ENCODE assay signal across 30 cellular contexts in genomic region chr6:112013051-112013450, GRCh38. TPM values are rescaled to one million over a fixed set of nuclear protein-coding genes. Genes with fewer than 3 reads are reported as not detected.
"Had no signal": no experiment of that assay in that cellular context is flagged by ENCODE, and none has a peak within 500 bp of the region (broad histone marks: within the 10 kb centered on the region; RNA-seq: fewer than 3 reads in every experiment).

No MANE protein-coding gene starts in this region.

- H3K27ac Mint-ChIP-seq: activated CD8-positive, alpha-beta T cell treated with anti-CD3 and anti-CD28 coated beads, Interleukin-2, amount 10 ng/mL, durations not matched to agents 7 days and 5 days; activated T-helper 1 cell treated with anti-CD3 and anti-CD28 coated beads, Interleukin-12 subunit alpha, Interleukin-12 subunit beta, Interleukin-2, Interleukin-4 antibody, amounts not matched to agents 30 ng/mL and 10 ng/mL and 1 ng/mL, durations not matched to agents 14 hours and 24 hours and 36 hours; brain had no signal

- H3K9me3 ChIP-seq: ascending aorta, SJCRH30, SK-N-SH had no signal

- ATAC-seq: activated CD4-positive, CD25-positive, alpha-beta regulatory T cell treated with anti-CD3 and anti-CD28 coated beads, Interleukin-2, amount 50 U/mL, for 24 hours; activated CD8-positive, alpha-beta T cell treated with anti-CD3 and anti-CD28 coated beads, Interleukin-2, amount 10 ng/mL, durations not matched to agents 7 days and 5 days; Panc1; Right ventricle myocardium inferior had no signal

- H3K36me3 ChIP-seq: ascending aorta, SJCRH30, WERI-Rb-1 had no signal

- DNase-seq: activated CD4-positive, alpha-beta T cell treated with anti-CD3 and anti-CD28 coated beads for 48 hours; activated CD4-positive, alpha-beta T cell treated with anti-CD3 and anti-CD28 coated beads, Interleukin-2, amount 50 U/mL, for 4 hours; activated CD8-positive, alpha-beta memory T cell treated with anti-CD3 and anti-CD28 coated beads, Interleukin-2, amount 50 U/mL, for 48 hours; activated CD8-positive, alpha-beta T cell treated with anti-CD3 and anti-CD28 coated beads, Interleukin-2, amount 10 ng/mL, durations not matched to agents 7 days and 5 days; activated effector memory CD4-positive, alpha-beta T cell treated with Interleukin-2 at 50 U/mL for 16 hours; activated naive CD4-positive, alpha-beta T cell treated with Interleukin-2 at 50 U/mL for 16 hours; activated T-cell treated with anti-CD3 and anti-CD28 coated beads, Interleukin-2, amount 50 U/mL, for 1 hour; amniotic stem cell; Kasumi-1; NCI-H1105 treated with DMSO at 0.1 percent for 48 hours; NCI-H1436 treated with DMSO at 0.1 percent for 48 hours; NCI-H187; NCI-H2081; NCI-H510A treated with DMSO at 0.1 percent for 48 hours; NCI-H69; NK-92 treated with Interleukin-12 subunit alpha and Interleukin-12 subunit beta, amount 100 ng/mL, for 24 hours; OCI-M1; RPMI8226; SJCRH30; SK-N-SH; T-helper 1 cell; WERI-Rb-1 had no signal

- H3K4me3 ChIP-seq: ascending aorta, SJCRH30 had no signal

- H3K9me3 Mint-ChIP-seq: activated T-helper 1 cell treated with anti-CD3 and anti-CD28 coated beads, Interleukin-12 subunit alpha, Interleukin-12 subunit beta, Interleukin-2, Interleukin-4 antibody, amounts not matched to agents 30 ng/mL and 10 ng/mL and 1 ng/mL, durations not matched to agents 14 hours and 24 hours and 36 hours; brain; central memory CD8-positive, alpha-beta T cell had no signal

- H3K27ac ChIP-seq: SJCRH30, WERI-Rb-1 had no signal

- H3K27me3 ChIP-seq: ascending aorta, SJCRH30 had no signal

- H3K4me2 ChIP-seq: SK-N-SH had no signal

- H3K4me3 Mint-ChIP-seq: activated CD8-positive, alpha-beta T cell treated with anti-CD3 and anti-CD28 coated beads, Interleukin-2, amount 10 ng/mL, durations not matched to agents 7 days and 5 days; activated T-helper 1 cell treated with anti-CD3 and anti-CD28 coated beads, Interleukin-12 subunit alpha, Interleukin-12 subunit beta, Interleukin-2, Interleukin-4 antibody, amounts not matched to agents 30 ng/mL and 10 ng/mL and 1 ng/mL, durations not matched to agents 14 hours and 24 hours and 36 hours; brain; central memory CD8-positive, alpha-beta T cell had no signal

- H3K27me3 Mint-ChIP-seq: brain; central memory CD8-positive, alpha-beta T cell had no signal

- H3K36me3 Mint-ChIP-seq: brain had no signal

RNA-seq across cellular contexts. Expression of gene CCN6, which starts 40.9 kb away (rescaled TPM):
- total RNA-seq: activated CD8-positive, alpha-beta T cell treated with anti-CD3 and anti-CD28 coated beads, Interleukin-2, amount 10 ng/mL, durations not matched to agents 7 days and 5 days; activated T-helper 1 cell treated with anti-CD3 and anti-CD28 coated beads, Interleukin-12 subunit alpha, Interleukin-12 subunit beta, Interleukin-2, Interleukin-4 antibody, amounts not matched to agents 30 ng/mL and 10 ng/mL and 1 ng/mL, durations not matched to agents 14 hours and 24 hours and 36 hours; ascending aorta; Right ventricle myocardium inferior; SJCRH30; T-helper 2 cell treated with Interferon-gamma antibody and Interleukin-4, amounts not matched to agents 100 ng/mL and 5 ng/mL, for 36 hours had no signal
